Comparison of ENCODE assay signal across 20 cellular contexts in the genomic region with DNA sequence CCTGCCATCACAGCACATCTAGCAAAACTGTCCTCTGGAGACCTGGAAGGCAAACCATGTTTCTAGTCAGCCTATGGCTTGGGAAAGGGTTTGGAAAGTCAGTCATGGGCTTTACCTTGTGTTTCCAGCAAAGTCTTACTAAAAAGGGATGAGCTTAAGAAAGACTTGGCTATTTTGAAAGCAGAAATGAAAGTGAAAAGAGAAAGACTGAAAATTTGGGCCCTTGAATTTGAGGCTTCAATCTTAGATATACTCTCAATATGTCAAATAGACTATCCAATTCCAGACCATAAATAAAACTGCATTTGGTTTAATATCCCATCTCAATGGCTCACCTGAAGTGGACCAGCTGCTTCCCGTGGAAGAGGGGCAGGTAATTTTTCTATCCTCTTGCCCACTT.
DNase-seq lines count a peak whose midpoint lies in the region; ATAC-seq, FAIRE-seq and TF ChIP-seq lines count a peak whose summit lies in the region.
"Had no signal": no experiment of that assay in that cellular context is flagged by ENCODE, and none has a peak within 500 bp of the region (broad histone marks: within the 10 kb centered on the region; RNA-seq: fewer than 3 reads in every experiment).

No MANE protein-coding gene starts in this region.

- DNase-seq in GM12892 (ENCODE audit: insufficient read length) (no peak), epithelial cell of prostate (ENCODE audit: low read depth, low spot score) (no peak), germinal center (ENCODE audit: low spot score) (no peak), occipital lobe (lab: John Stamatoyannopoulos, UW) (no peak), middle frontal gyrus (ENCODE audit: extremely low spot score, low spot score) (no peak), iPS-NIHi11 (ENCODE audit: low spot score) (no peak)
- DNase-seq: activated CD4-positive, alpha-beta T cell treated with anti-CD3 and anti-CD28 coated beads for 48 hours; activated CD8-positive, alpha-beta memory T cell treated with anti-CD3 and anti-CD28 coated beads, Interleukin-2, amount 50 U/mL, for 48 hours; aorta; gastrocnemius medialis; NCI-H1105; NCI-H2171; NCI-H774; posterior cingulate gyrus; Right ventricle myocardium superior; stimulated activated naive CD4-positive, alpha-beta T cell had no signal

- TF ChIP-seq POLR2A in GM12892 (IDR thresholded peaks at IDR 0.05; ENCODE audit: low read depth, low read length) = no peak

- FAIRE-seq in GM12892 (lab: Jason Lieb, UNC) = peak; percentile 40
- FAIRE-seq: D721Med, urothelium cell line had no signal

- H3K27ac ChIP-seq in epithelial cell of prostate = peak overlapping the region; percentile 4
- H3K27ac ChIP-seq: gastrocnemius medialis had no signal

- ATAC-seq in GM21367 (IDR thresholded peaks at IDR 0.05; ENCODE audit: unreplicated experiment) (peak; percentile 21), HG03432 (IDR thresholded peaks at IDR 0.05; ENCODE audit: unreplicated experiment) (peak; percentile 38)
- ATAC-seq: gastrocnemius medialis had no signal
